ENCODE assay signal across 8 cellular contexts in the genomic region with DNA sequence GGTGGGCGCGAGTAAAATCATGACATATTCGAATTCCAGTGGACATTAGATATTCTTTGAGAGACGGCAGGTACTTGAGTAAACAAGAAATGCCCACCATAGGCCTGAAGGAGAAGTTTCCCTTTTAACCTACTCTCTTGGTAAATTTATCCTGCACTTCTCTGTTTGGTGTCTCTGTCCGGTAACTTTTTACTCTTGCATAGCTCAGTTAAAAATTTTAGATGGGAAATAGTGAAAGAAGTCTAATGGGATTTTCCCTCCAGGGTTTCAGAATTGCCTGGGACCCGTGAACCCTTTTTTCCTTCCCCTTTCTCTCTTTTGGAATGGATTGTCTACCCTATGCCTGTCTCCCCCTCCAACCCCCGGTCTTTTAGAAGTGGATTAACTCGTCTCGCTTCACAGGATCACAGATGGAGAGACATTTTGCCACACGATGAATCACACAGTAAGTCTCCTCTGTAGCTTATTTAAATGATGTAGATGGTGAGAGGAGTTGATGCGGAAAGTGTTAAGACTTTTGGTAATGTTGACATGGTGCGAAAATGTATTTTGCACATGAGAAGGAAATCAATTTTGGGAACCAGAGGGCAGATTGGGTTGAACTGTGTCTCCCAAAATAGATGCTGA. TPM values are rescaled to one million over a fixed set of nuclear protein-coding genes. Genes with fewer than 3 reads are reported as not detected.
DNase-seq lines count a peak whose midpoint lies in the region; ATAC-seq and TF ChIP-seq lines count a peak whose summit lies in the region.

No MANE protein-coding gene starts in this region.

- H3K36me3 ChIP-seq in SK-N-MC (ENCODE audit: insufficient read depth, low read length), result peaks cover 4% of the 10 kb centered on the region; the same call in 1 of the 2 replicates

- ATAC-seq in HG03045 (IDR thresholded peaks at IDR 0.05; ENCODE audit: unreplicated experiment), result peak; percentile 16
- ATAC-seq in sciatic nerve, result peak; percentile 2

- H3K9me3 ChIP-seq in SK-N-MC (ENCODE audit: low read depth, low read length), result no peaks in the 10 kb centered on the region

- intact Hi-C loops in sciatic nerve (cut with DNase I), result no loop called here

- H3K4me3 ChIP-seq in SK-N-MC, result peak overlapping the region; percentile 87
- H3K4me3 ChIP-seq in fibroblast of the aortic adventitia (ENCODE audit: low read depth, low read length), result peak overlapping the region; percentile 36

- peak; percentile 35 for TF ChIP-seq CTCF in 22Rv1 (IDR thresholded peaks at IDR 0.05)
- TF ChIP-seq CTCF in GM13976 (IDR thresholded peaks at IDR 0.05; ENCODE audit: borderline replicate concordance, control extremely low read depth, extremely low read depth, insufficient read depth, missing control alignments), result no peak
- no peak for TF ChIP-seq CTCF in fibroblast of the aortic adventitia (IDR thresholded peaks at IDR 0.05; ENCODE audit: insufficient read depth, low read length)

- DNase-seq in GM13976 (ENCODE audit: low spot score) (peak; percentile 38), SK-N-MC (ENCODE audit: low read depth, low spot score) (no peak), fibroblast of the aortic adventitia (ENCODE audit: low read depth) (peak; percentile 6), sciatic nerve (ENCODE audit: low spot score) (no peak), KBM-7 (no peak)
- no peak for DNase-seq in stimulated activated CD4-positive, alpha-beta T cell treated with anti-CD3 and anti-CD28 coated beads, Interleukin-12 subunit alpha, Interleukin-12 subunit beta, amount 100 ng/mL, for 4 hours

- peak overlapping the region; percentile 88 for H3K27ac ChIP-seq in 22Rv1
- no peak overlapping the region for H3K27ac ChIP-seq in SK-N-MC

- peak overlapping the region; percentile 71 for H3K9ac ChIP-seq in SK-N-MC (ENCODE audit: insufficient read length)

- in situ Hi-C loops in GM13976 (cut with MboI; ENCODE audit: low sequenced_read_pairs, unreplicated experiment), result loop anchor here (25.0 kb wide), 1 partner anchor 427 kb away; no protein-coding TSS in a partner anchor
- in situ Hi-C loops in KBM-7 (cut with MboI; ENCODE audit: low pct_unique_long_range_greater_than_20kb, low sequenced_read_pairs), result loop anchor here (25.0 kb wide), 1 partner anchor 402 kb away; no protein-coding TSS in a partner anchor

RNA-seq across cellular contexts. Expression of a gene that starts 0.5 kb away (rescaled TPM):
- total RNA-seq in fibroblast of the aortic adventitia (ENCODE audit: low replicate concordance) (28.1 and 59.1 TPM in 2 replicates), sciatic nerve (11.9 TPM)

RNA-seq across cellular contexts. Expression of a gene that starts 7.6 kb away (rescaled TPM):
- not detected in 2 replicates for total RNA-seq in fibroblast of the aortic adventitia (ENCODE audit: low replicate concordance)
- 3.0 TPM for total RNA-seq in sciatic nerve

Comparison
In these comparisons a context has a peak if more than half of its experiments do, and no peak if none do; other contexts are left out.
1. DNase-seq: peak in GM13976 (single experiment) and fibroblast of the aortic adventitia (single experiment); none in SK-N-MC (single experiment), sciatic nerve (single experiment), KBM-7 (single experiment) and stimulated activated CD4-positive, alpha-beta T cell treated with anti-CD3 and anti-CD28 coated beads, Interleukin-12 subunit alpha, Interleukin-12 subunit beta, amount 100 ng/mL, for 4 hours (single experiment).